16 cellular contexts compared by ENCODE assay signal in genomic region chr16:68711421-68712139, GRCh38. TPM values are rescaled to one million over a fixed set of nuclear protein-coding genes. Genes with fewer than 3 reads are reported as not detected.
DNase-seq lines count a peak whose midpoint lies in the region; ATAC-seq, FAIRE-seq and TF ChIP-seq lines count a peak whose summit lies in the region.
"Had no signal": no experiment of that assay in that cellular context is flagged by ENCODE, and none has a peak within 500 bp of the region (broad histone marks: within the 10 kb centered on the region; RNA-seq: fewer than 3 reads in every experiment).

No MANE protein-coding gene starts in this region.

- no peak overlapping the region for H3K4me3 Mint-ChIP-seq in activated naive CD4-positive, alpha-beta T cell treated with anti-CD3 and anti-CD28 coated beads, Interleukin-2, amount 10 ng/mL, durations not matched to agents 7 days and 5 days
- no peak overlapping the region for H3K4me3 Mint-ChIP-seq in endothelial cell (ENCODE audit: unreplicated experiment)

- H3K27ac Mint-ChIP-seq in activated naive CD4-positive, alpha-beta T cell treated with anti-CD3 and anti-CD28 coated beads, Interleukin-2, amount 50 U/mL, for 72 hours = no peak overlapping the region
- no peak overlapping the region for H3K27ac Mint-ChIP-seq in activated naive CD4-positive, alpha-beta T cell treated with anti-CD3 and anti-CD28 coated beads, Interleukin-2, amount 10 ng/mL, durations not matched to agents 7 days and 5 days
- H3K27ac Mint-ChIP-seq in endothelial cell (ENCODE audit: unreplicated experiment) = no peak overlapping the region

- ATAC-seq in activated naive CD4-positive, alpha-beta T cell treated with anti-CD3 and anti-CD28 coated beads, Interleukin-2, amount 50 U/mL, for 72 hours = peak; percentile 91 to 96
- ATAC-seq in stimulated activated naive CD8-positive, alpha-beta T cell treated with anti-CD3 and anti-CD28 coated beads, Interleukin-15, Interleukin-2, amounts not matched to agents 100 U/mL and 50 U/mL, for 24 hours = peak; percentile 66
- ATAC-seq in GM18867 (IDR thresholded peaks at IDR 0.05; ENCODE audit: unreplicated experiment) (no peak), HG02642 (IDR thresholded peaks at IDR 0.05; ENCODE audit: poor library complexity, unreplicated experiment) (no peak)

- no peak for TF ChIP-seq CTCF in endothelial cell (IDR thresholded peaks at IDR 0.05; ENCODE audit: unreplicated experiment)

- H3K9me3 Mint-ChIP-seq in activated naive CD4-positive, alpha-beta T cell treated with anti-CD3 and anti-CD28 coated beads, Interleukin-2, amount 50 U/mL, for 72 hours = no peaks in the 10 kb centered on the region
- no peaks in the 10 kb centered on the region for H3K9me3 Mint-ChIP-seq in activated naive CD4-positive, alpha-beta T cell treated with anti-CD3 and anti-CD28 coated beads, Interleukin-2, amount 10 ng/mL, durations not matched to agents 7 days and 5 days
- no peaks in the 10 kb centered on the region for H3K9me3 Mint-ChIP-seq in endothelial cell (ENCODE audit: unreplicated experiment)

- no peak for FAIRE-seq in RCC 7860 (lab: Jason Lieb, UNC)

- peaks cover 20% of the 10 kb centered on the region for H3K27me3 Mint-ChIP-seq in activated naive CD4-positive, alpha-beta T cell treated with anti-CD3 and anti-CD28 coated beads, Interleukin-2, amount 10 ng/mL, durations not matched to agents 7 days and 5 days
- peaks cover 11% of the 10 kb centered on the region for H3K27me3 Mint-ChIP-seq in endothelial cell (ENCODE audit: unreplicated experiment)

- peak in 1 of 2 donors; percentile 12 for DNase-seq in activated naive CD4-positive, alpha-beta T cell treated with anti-CD3 and anti-CD28 coated beads, Interleukin-2, amount 50 U/mL, for 72 hours (ENCODE audit: low spot score in 2 of 2)
- no peak for DNase-seq in activated naive CD4-positive, alpha-beta T cell treated with anti-CD3 and anti-CD28 coated beads, Interleukin-2, amount 10 ng/mL, durations not matched to agents 7 days and 5 days
- peak; percentile 34 to 62 for DNase-seq in NOMO-1 (lab: John Stamatoyannopoulos, UW; ENCODE audit: unreplicated experiment in 2 of 2)
- DNase-seq in endothelial cell (ENCODE audit: low spot score) = peak; percentile 16
- peak; percentile 17 for DNase-seq in stimulated activated naive CD8-positive, alpha-beta T cell treated with anti-CD3 and anti-CD28 coated beads, Interleukin-15, Interleukin-2, amounts not matched to agents 100 U/mL and 50 U/mL, for 24 hours
- DNase-seq in RCC 7860 (ENCODE audit: low spot score) = no peak
- DNase-seq: activated gamma-delta T cell treated with Interleukin-2 at 50 U/mL for 16 hours; cerebellar nuclear complex; erythroblast; hippocampal formation; NCI-H2227 treated with DMSO at 0.1 percent for 48 hours; ovary; Right ventricle myocardium superior; stimulated activated naive CD4-positive, alpha-beta T cell treated with Interleukin-2 at 50 U/mL for 16 hours had no signal

- H3K36me3 Mint-ChIP-seq in activated naive CD4-positive, alpha-beta T cell treated with anti-CD3 and anti-CD28 coated beads, Interleukin-2, amount 50 U/mL, for 72 hours = no peaks in the 10 kb centered on the region
- H3K36me3 Mint-ChIP-seq in activated naive CD4-positive, alpha-beta T cell treated with anti-CD3 and anti-CD28 coated beads, Interleukin-2, amount 10 ng/mL, durations not matched to agents 7 days and 5 days = no peaks in the 10 kb centered on the region
- no peaks in the 10 kb centered on the region for H3K36me3 Mint-ChIP-seq in endothelial cell (ENCODE audit: low read depth, unreplicated experiment)

- CTCF ChIA-PET in activated naive CD4-positive, alpha-beta T cell treated with anti-CD3 and anti-CD28 coated beads, Interleukin-2, amount 10 ng/mL, durations not matched to agents 7 days and 5 days (lab: Charles Lee) = interaction anchor here (1.0 kb wide), 1 partner anchor 191 kb away, joined by 3 read pairs; no protein-coding TSS in a partner anchor

- peaks cover 5% of the 10 kb centered on the region for H3K4me1 Mint-ChIP-seq in activated naive CD4-positive, alpha-beta T cell treated with anti-CD3 and anti-CD28 coated beads, Interleukin-2, amount 10 ng/mL, durations not matched to agents 7 days and 5 days
- H3K4me1 Mint-ChIP-seq in endothelial cell (ENCODE audit: unreplicated experiment) = peaks cover 7% of the 10 kb centered on the region

RNA-seq across cellular contexts. Expression of gene CDH1, which starts 25.5 kb away (rescaled TPM):
- total RNA-seq in activated naive CD4-positive, alpha-beta T cell treated with anti-CD3 and anti-CD28 coated beads, Interleukin-2, amount 50 U/mL, for 72 hours = 10 to 100 TPM in 1 of 2 donors, 1 to 10 TPM in 1; 1.1 to 14.9 TPM
- total RNA-seq in endothelial cell (ENCODE audit: unreplicated experiment) = 3.1 TPM
- total RNA-seq: Right ventricle myocardium superior had no signal

Comparison
In these comparisons a context has a peak if more than half of its experiments do, and no peak if none do; other contexts are left out.
1. ATAC-seq: peak in activated naive CD4-positive, alpha-beta T cell treated with anti-CD3 and anti-CD28 coated beads, Interleukin-2, amount 50 U/mL, for 72 hours (2 of 2) and stimulated activated naive CD8-positive, alpha-beta T cell treated with anti-CD3 and anti-CD28 coated beads, Interleukin-15, Interleukin-2, amounts not matched to agents 100 U/mL and 50 U/mL, for 24 hours (single experiment); none in GM18867 (single experiment) and HG02642 (single experiment).
2. DNase-seq: peak in NOMO-1 (2 of 2), endothelial cell (single experiment) and stimulated activated naive CD8-positive, alpha-beta T cell treated with anti-CD3 and anti-CD28 coated beads, Interleukin-15, Interleukin-2, amounts not matched to agents 100 U/mL and 50 U/mL, for 24 hours (single experiment); none in activated naive CD4-positive, alpha-beta T cell treated with anti-CD3 and anti-CD28 coated beads, Interleukin-2, amount 10 ng/mL, durations not matched to agents 7 days and 5 days (single experiment) and RCC 7860 (single experiment).